11 cellular contexts compared by ENCODE assay signal in the genomic region with DNA sequence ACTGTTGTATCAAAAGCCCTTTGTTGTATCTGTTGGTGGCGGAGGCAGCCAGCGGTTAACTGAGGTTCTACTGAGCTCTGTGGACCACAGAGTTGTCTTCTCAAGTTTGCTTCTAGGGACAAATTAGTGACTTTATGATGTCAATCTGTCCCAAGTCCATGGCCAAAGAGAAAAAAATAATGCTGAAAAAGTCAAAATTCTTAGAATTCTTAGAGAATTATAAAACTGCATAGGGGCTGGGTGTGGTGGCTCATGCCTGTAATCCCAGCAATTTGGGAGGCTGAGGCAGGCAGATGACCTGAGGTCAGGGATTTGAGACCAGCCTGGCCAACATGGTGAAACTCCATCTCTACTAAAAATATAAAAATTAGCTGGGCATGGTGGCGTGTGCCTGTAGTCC. TPM values are rescaled to one million over a fixed set of nuclear protein-coding genes. Genes with fewer than 3 reads are reported as not detected.
"Had no signal": no experiment of that assay in that cellular context is flagged by ENCODE, and none has a peak within 500 bp of the region (broad histone marks: within the 10 kb centered on the region; RNA-seq: fewer than 3 reads in every experiment).

No MANE protein-coding gene starts in this region.

RNA-seq across cellular contexts. Expression of a gene that starts 12.3 kb away (rescaled TPM):
- polyA plus RNA-seq: naive thymus-derived CD4-positive, alpha-beta T cell; naive thymus-derived CD8-positive, alpha-beta T cell; spleen had no signal

RNA-seq across cellular contexts. Expression of a gene that starts 29.1 kb away (rescaled TPM):
- polyA plus RNA-seq: naive thymus-derived CD4-positive, alpha-beta T cell; naive thymus-derived CD8-positive, alpha-beta T cell; neural cell; ovary; pancreas; psoas muscle; right cardiac atrium; sigmoid colon; small intestine; smooth muscle cell; spleen had no signal
